26 cellular contexts compared by ENCODE assay signal in genomic region chr6:24193364-24193763, GRCh38.
"Had no signal": no experiment of that assay in that cellular context is flagged by ENCODE, and none has a peak within 500 bp of the region (broad histone marks: within the 10 kb centered on the region; RNA-seq: fewer than 3 reads in every experiment).

No MANE protein-coding gene starts in this region.

- H3K9me3 Mint-ChIP-seq: stimulated activated effector memory CD8-positive, alpha-beta T cell treated with anti-CD3 and anti-CD28 coated beads, Interleukin-12 subunit alpha, Interleukin-12 subunit beta, amount 100 ng/mL, for 72 hours; stimulated activated naive CD8-positive, alpha-beta T cell treated with anti-CD3 and anti-CD28 coated beads, Interleukin-15, Interleukin-2, amounts not matched to agents 100 ng/mL and 50 ng/mL, for 24 hours had no signal

- DNase-seq: nephron progenitor cell; nucleus accumbens; pancreas; right cardiac atrium; right lobe of liver; sigmoid colon; small intestine; stimulated activated CD4-positive, alpha-beta T cell treated with anti-CD3 and anti-CD28 coated beads, Interleukin-15, amount 100 ng/mL, for 24 hours; stimulated activated CD4-positive, alpha-beta T cell treated with anti-CD3 and anti-CD28 coated beads, Interleukin-2, amount 100 ng/mL, for 24 hours; stimulated activated CD4-positive, alpha-beta T cell treated with anti-CD3 and anti-CD28 coated beads, Interleukin-2, amount 100 ng/mL, for 48 hours; stimulated activated CD4-positive, alpha-beta T cell treated with anti-CD3 and anti-CD28 coated beads, Interleukin-4, amount 100 ng/mL, for 24 hours; stimulated activated naive B cell treated with anti-CD40 and anti-IgM and Interleukin-4, amounts not matched to agents 10 μg/mL and 1 μg/mL and 100 μg/mL, for 72 hours; stimulated activated naive CD4-positive, alpha-beta T cell treated with Interleukin-2 at 50 U/mL for 16 hours; stomach; thyroid gland; trophoblast cell; upper lobe of left lung had no signal

- H3K4me3 ChIP-seq: pancreas, prostate gland, right lobe of liver, sigmoid colon, stomach, thoracic aorta, thyroid gland, tibial nerve, upper lobe of left lung, vagina had no signal

- H3K27ac Mint-ChIP-seq: natural killer cell treated with Interleukin-12 subunit alpha and Interleukin-12 subunit beta and Interleukin-15 and Interleukin-18, amount 100 ng/mL, for 72 hours; nephron progenitor cell; stimulated activated effector memory CD8-positive, alpha-beta T cell treated with anti-CD3 and anti-CD28 coated beads, Interleukin-12 subunit alpha, Interleukin-12 subunit beta, amount 100 ng/mL, for 72 hours; stimulated activated naive B cell treated with anti-CD40 and anti-IgM and Interleukin-4, amounts not matched to agents 10 μg/mL and 1 μg/mL and 100 μg/mL, for 72 hours; stimulated activated naive CD8-positive, alpha-beta T cell treated with anti-CD3 and anti-CD28 coated beads, Interleukin-15, Interleukin-2, amounts not matched to agents 100 ng/mL and 50 ng/mL, for 24 hours had no signal

- H3K36me3 Mint-ChIP-seq: natural killer cell treated with Interleukin-12 subunit alpha and Interleukin-12 subunit beta and Interleukin-15 and Interleukin-18, amount 100 ng/mL, for 72 hours; stimulated activated effector memory CD8-positive, alpha-beta T cell treated with anti-CD3 and anti-CD28 coated beads, Interleukin-12 subunit alpha, Interleukin-12 subunit beta, amount 100 ng/mL, for 72 hours; stimulated activated naive B cell treated with anti-CD40 and anti-IgM and Interleukin-4, amounts not matched to agents 10 μg/mL and 1 μg/mL and 100 μg/mL, for 72 hours had no signal

- H3K36me3 ChIP-seq: neutrophil, pancreas, prostate gland, right lobe of liver, sigmoid colon, stomach, thoracic aorta, thyroid gland, tibial nerve, upper lobe of left lung, vagina had no signal

- H3K27ac ChIP-seq: neutrophil, pancreas, prostate gland, right lobe of liver, sigmoid colon, stomach, thoracic aorta, thyroid gland, tibial nerve, upper lobe of left lung, vagina had no signal

- H3K4me1 ChIP-seq: prostate gland, right lobe of liver, sigmoid colon, stomach, thyroid gland, tibial nerve, upper lobe of left lung, vagina had no signal

- H3K9me3 ChIP-seq: neutrophil, pancreas, prostate gland, right lobe of liver, sigmoid colon, stomach, thoracic aorta, thyroid gland, tibial nerve, upper lobe of left lung, vagina had no signal

- H3K4me1 Mint-ChIP-seq: nephron progenitor cell; neural crest cell; stimulated activated effector memory CD8-positive, alpha-beta T cell treated with anti-CD3 and anti-CD28 coated beads, Interleukin-12 subunit alpha, Interleukin-12 subunit beta, amount 100 ng/mL, for 72 hours; stimulated activated naive B cell treated with anti-CD40 and anti-IgM and Interleukin-4, amounts not matched to agents 10 μg/mL and 1 μg/mL and 100 μg/mL, for 72 hours had no signal

- H3K4me3 Mint-ChIP-seq: natural killer cell treated with Interleukin-12 subunit alpha and Interleukin-12 subunit beta and Interleukin-15 and Interleukin-18, amount 100 ng/mL, for 72 hours; nephron progenitor cell; neural crest cell; stimulated activated effector memory CD8-positive, alpha-beta T cell treated with anti-CD3 and anti-CD28 coated beads, Interleukin-12 subunit alpha, Interleukin-12 subunit beta, amount 100 ng/mL, for 72 hours; stimulated activated naive B cell treated with anti-CD40 and anti-IgM and Interleukin-4, amounts not matched to agents 10 μg/mL and 1 μg/mL and 100 μg/mL, for 72 hours; stimulated activated naive CD8-positive, alpha-beta T cell treated with anti-CD3 and anti-CD28 coated beads, Interleukin-15, Interleukin-2, amounts not matched to agents 100 ng/mL and 50 ng/mL, for 24 hours had no signal

- H3K27me3 ChIP-seq: neutrophil, pancreas, right lobe of liver, sigmoid colon, stomach, thyroid gland, tibial nerve, upper lobe of left lung, vagina had no signal
